Comparison of ENCODE assay signal across 1 cellular context in genomic region chr22:22069450-22070370, GRCh38.
TF ChIP-seq lines count a peak whose summit lies in the region.

No MANE protein-coding gene starts in this region.

TF ChIP-seq in K562, 482 proteins besides CTCF, POLR2A, EP300 and RAD21 (continued from another document and continues in another):
- no peak for TF ChIP-seq ZNF609 (CRISPR knock-in tag; IDR thresholded peaks at IDR 0.05; ENCODE audit: borderline replicate concordance)
- TF ChIP-seq ATF1 (CRISPR knock-in tag; IDR thresholded peaks at IDR 0.05) = peak; percentile 9; the same call in 1 of the 2 replicates
- no peak for TF ChIP-seq ATF1 (tag; IDR thresholded peaks at IDR 0.05)
- no peak for TF ChIP-seq ZNF3 (CRISPR knock-in tag; IDR thresholded peaks at IDR 0.05)
- no peak for TF ChIP-seq ZNF518B (CRISPR knock-in tag; IDR thresholded peaks at IDR 0.05)
- no peak for TF ChIP-seq FOXM1 (IDR thresholded peaks at IDR 0.05; ENCODE audit: low read depth)
- TF ChIP-seq FOXM1 (CRISPR knock-in tag; IDR thresholded peaks at IDR 0.05; ENCODE audit: low read depth) = no peak
- TF ChIP-seq HSF4 (CRISPR knock-in tag; IDR thresholded peaks at IDR 0.05; ENCODE audit: borderline replicate concordance) = no peak
- TF ChIP-seq ESRRB (CRISPR knock-in tag; IDR thresholded peaks at IDR 0.05; ENCODE audit: borderline replicate concordance) = no peak
- TF ChIP-seq RREB1 (CRISPR knock-in tag; IDR thresholded peaks at IDR 0.05) = no peak
- TF ChIP-seq IRF2 (CRISPR knock-in tag; IDR thresholded peaks at IDR 0.05) = peak; percentile 27; the same call in 1 of the 2 replicates
- TF ChIP-seq XRCC4 (IDR thresholded peaks at IDR 0.05; ENCODE audit: extremely low read depth, insufficient read depth, insufficient read length) = no peak
- no peak for TF ChIP-seq TSHZ1 (CRISPR knock-in tag; IDR thresholded peaks at IDR 0.05)
- TF ChIP-seq BCLAF1 (IDR thresholded peaks at IDR 0.05; ENCODE audit: borderline replicate concordance in 1 of 2, control insufficient read depth in 1 of 2, low read depth in 2 of 2, low read length in 1 of 2) = no peak
- no peak for TF ChIP-seq HDAC3 (IDR thresholded peaks at IDR 0.05; ENCODE audit: borderline replicate concordance, partially characterized antibody)
- TF ChIP-seq DDX20 (tag; IDR thresholded peaks at IDR 0.05; ENCODE audit: low read depth) = no peak
- no peak for TF ChIP-seq CBX8 (IDR thresholded peaks at IDR 0.05; ENCODE audit: borderline replicate concordance, extremely low read depth, low read depth, low read length, poor library complexity, severe bottlenecking)
- TF ChIP-seq RFX1 (IDR thresholded peaks at IDR 0.05) = no peak
- TF ChIP-seq CHAMP1 (IDR thresholded peaks at IDR 0.05) = no peak
- TF ChIP-seq PCBP1 (IDR thresholded peaks at IDR 0.05; ENCODE audit: low read depth, low read length, poor library complexity, severe bottlenecking) = no peak
- no peak for TF ChIP-seq POLR2H (tag; IDR thresholded peaks at IDR 0.05; ENCODE audit: low read depth)
- 0 out of 2 replicates have a peak, but pooled peaks have one; percentile 61 for TF ChIP-seq HOMEZ (CRISPR knock-in tag; IDR thresholded peaks at IDR 0.05)
- TF ChIP-seq VEZF1 (CRISPR knock-in tag; IDR thresholded peaks at IDR 0.05) = no peak
- TF ChIP-seq DACH1 (IDR thresholded peaks at IDR 0.05; ENCODE audit: partially characterized antibody) = no peak
